Comparison of ENCODE assay signal across 8 cellular contexts in the genomic region with DNA sequence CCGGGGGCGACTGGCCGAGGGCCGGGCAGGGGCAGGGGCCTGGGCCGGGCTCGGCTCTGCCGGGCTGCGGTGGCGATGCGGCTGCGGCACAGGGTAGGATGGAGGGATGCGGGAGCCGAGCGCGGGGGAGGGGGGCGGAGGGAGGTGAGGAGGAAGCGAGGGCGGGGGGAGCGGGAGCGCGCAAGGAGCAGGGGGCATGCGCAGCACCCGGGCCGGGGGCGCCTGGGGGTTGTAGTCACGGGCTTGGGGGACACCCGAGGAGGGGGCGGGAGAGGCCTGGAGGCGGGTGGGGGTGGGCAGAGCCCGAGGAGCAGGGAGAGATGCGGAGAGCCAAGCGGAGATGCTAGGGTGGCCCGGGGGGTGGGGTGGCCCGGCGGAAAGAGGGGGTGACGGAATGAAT. TPM values are rescaled to one million over a fixed set of nuclear protein-coding genes. Genes with fewer than 3 reads are reported as not detected.
DNase-seq lines count a peak whose midpoint lies in the region; ATAC-seq and TF ChIP-seq lines count a peak whose summit lies in the region.

A gene (minus strand): TSS at position 100 of the 400 bp plus-strand sequence. CDS start 242 bp downstream, outside the sequence.

- H3K36me3 ChIP-seq in A673 (ENCODE audit: insufficient read depth, low read length, poor library complexity, severe bottlenecking) (no peaks in the 10 kb centered on the region), left ventricle myocardium inferior (no peaks in the 10 kb centered on the region)

- peaks cover 23% of the 10 kb centered on the region for H3K27me3 ChIP-seq in A673 (replicated peaks; ENCODE audit: insufficient read depth, low read depth, low read length, poor library complexity)
- H3K27me3 ChIP-seq in left ventricle myocardium inferior (ENCODE audit: low read depth), result peaks cover 92% of the 10 kb centered on the region

- POLR2A ChIA-PET in A673 (lab: Charles Lee; ENCODE audit: low non-redundant PET), result no interaction called here

- no peaks in the 10 kb centered on the region for H3K36me3 Mint-ChIP-seq in activated T-helper 2 cell treated with anti-CD3 and anti-CD28 coated beads, Interferon-gamma antibody, Interleukin-2, Interleukin-4, amounts not matched to agents 10 μg/mL and 5 μg/mL and 100 μg/mL, durations not matched to agents 14 hours and 24 hours and 36 hours (ENCODE audit: low read depth)
- peaks cover 4% of the 10 kb centered on the region for H3K36me3 Mint-ChIP-seq in Calu3 (ENCODE audit: insufficient read depth, unreplicated experiment)

- no peak for TF ChIP-seq CTCF in A673 (conservative IDR thresholded peaks at IDR 0.05; ENCODE audit: low read depth, low read length)
- no peak for TF ChIP-seq CTCF in left ventricle myocardium inferior (IDR thresholded peaks at IDR 0.05; ENCODE audit: borderline replicate concordance)
- TF ChIP-seq CTCF in Calu3 (IDR thresholded peaks at IDR 0.05; ENCODE audit: unreplicated experiment), result no peak

- BruUV-seq in A673 (replicated peaks; lab: Mats Ljungman, UMichigan) (no TSS peak), Calu3 (replicated peaks; lab: Mats Ljungman, UMichigan) (no TSS peak)

- no peaks in the 10 kb centered on the region for H3K9me3 Mint-ChIP-seq in activated T-helper 2 cell treated with anti-CD3 and anti-CD28 coated beads, Interferon-gamma antibody, Interleukin-2, Interleukin-4, amounts not matched to agents 10 μg/mL and 5 μg/mL and 100 μg/mL, durations not matched to agents 14 hours and 24 hours and 36 hours
- no peaks in the 10 kb centered on the region for H3K9me3 Mint-ChIP-seq in Calu3 (ENCODE audit: low read depth, unreplicated experiment)

- H3K4me3 ChIP-seq in A673 (ENCODE audit: low read depth, low read length, poor library complexity, severe bottlenecking) (peak within 1 kb of the TSS; percentile 31), left ventricle myocardium inferior (no peak within 1 kb of the TSS)

- H3K4me1 ChIP-seq in A673 (ENCODE audit: insufficient read depth, low read length, poor library complexity, severe bottlenecking) (no peaks in the 10 kb centered on the region), left ventricle myocardium inferior (no peaks in the 10 kb centered on the region)

- H3K27ac ChIP-seq in A673 (ENCODE audit: low read depth, low read length, poor library complexity, severe bottlenecking) (no peak within 1 kb of the TSS), left ventricle myocardium inferior (replicated peaks) (no peak within 1 kb of the TSS)

- no peaks in the 10 kb centered on the region for H3K9me3 ChIP-seq in A673 (ENCODE audit: low read depth, low read length, poor library complexity, severe bottlenecking)
- H3K9me3 ChIP-seq in left ventricle myocardium inferior (replicated peaks), result no peaks in the 10 kb centered on the region

- H3K27me3 Mint-ChIP-seq in activated T-helper 2 cell treated with anti-CD3 and anti-CD28 coated beads, Interferon-gamma antibody, Interleukin-2, Interleukin-4, amounts not matched to agents 10 μg/mL and 5 μg/mL and 100 μg/mL, durations not matched to agents 14 hours and 24 hours and 36 hours (ENCODE audit: low read depth), result peaks cover 50% of the 10 kb centered on the region
- H3K27me3 Mint-ChIP-seq in Calu3 (ENCODE audit: unreplicated experiment), result peaks cover 86% of the 10 kb centered on the region

- no peak for ATAC-seq in left lobe of liver

- H3K27ac Mint-ChIP-seq in activated T-helper 2 cell treated with anti-CD3 and anti-CD28 coated beads, Interferon-gamma antibody, Interleukin-2, Interleukin-4, amounts not matched to agents 10 μg/mL and 5 μg/mL and 100 μg/mL, durations not matched to agents 14 hours and 24 hours and 36 hours, result no peak within 1 kb of the TSS
- no peak within 1 kb of the TSS for H3K27ac Mint-ChIP-seq in Calu3 (ENCODE audit: unreplicated experiment)

- intact Hi-C loops in A673 (cut with micrococcal nuclease; ENCODE audit: unreplicated experiment) (no loop called here), left ventricle myocardium inferior (cut with micrococcal nuclease) (no loop called here), Calu3 (cut with micrococcal nuclease; ENCODE audit: unreplicated experiment) (no loop called here)
- intact Hi-C loops in activated T-helper 2 cell treated with anti-CD3 and anti-CD28 coated beads, Interferon-gamma antibody, Interleukin-2, Interleukin-4, amounts not matched to agents 10 μg/mL and 5 μg/mL and 100 μg/mL, durations not matched to agents 14 hours and 24 hours and 36 hours (cut with micrococcal nuclease), result no loop called here

- CTCF ChIA-PET in A673 (lab: Charles Lee) (no interaction called here), Calu3 (lab: Charles Lee) (no interaction called here)

- peak within 1 kb of the TSS; percentile 60 for H3K4me3 Mint-ChIP-seq in activated T-helper 2 cell treated with anti-CD3 and anti-CD28 coated beads, Interferon-gamma antibody, Interleukin-2, Interleukin-4, amounts not matched to agents 10 μg/mL and 5 μg/mL and 100 μg/mL, durations not matched to agents 14 hours and 24 hours and 36 hours (ENCODE audit: low read depth)
- no peak within 1 kb of the TSS for H3K4me3 Mint-ChIP-seq in Calu3 (ENCODE audit: low read depth, unreplicated experiment)

- peaks cover 3% of the 10 kb centered on the region for H3K4me1 Mint-ChIP-seq in activated T-helper 2 cell treated with anti-CD3 and anti-CD28 coated beads, Interferon-gamma antibody, Interleukin-2, Interleukin-4, amounts not matched to agents 10 μg/mL and 5 μg/mL and 100 μg/mL, durations not matched to agents 14 hours and 24 hours and 36 hours (ENCODE audit: low read depth)
- H3K4me1 Mint-ChIP-seq in Calu3 (ENCODE audit: low read depth, unreplicated experiment), result peaks cover 11% of the 10 kb centered on the region

- peak; percentile 35 for DNase-seq in A673 (ENCODE audit: low spot score)
- DNase-seq in NCI-H1694 treated with DMSO at 0.1 percent for 48 hours (lab: John Stamatoyannopoulos, UW), result peak; percentile 28
- DNase-seq in activated T-helper 2 cell treated with anti-CD3 and anti-CD28 coated beads, Interferon-gamma antibody, Interleukin-2, Interleukin-4, amounts not matched to agents 10 μg/mL and 5 μg/mL and 100 μg/mL, durations not matched to agents 14 hours and 24 hours and 36 hours (ENCODE audit: low spot score), result no peak
- DNase-seq in hypothalamus (lab: John Stamatoyannopoulos, UW), result peak in 39 of 51 donors; percentile 10 to 75 (median 48)
- DNase-seq in stimulated activated CD8-positive, alpha-beta memory T cell treated with anti-CD3 and anti-CD28 coated beads, Interleukin-2, amount 100 ng/mL, for 1 hour (ENCODE audit: low read depth in 2 of 2), result peak; percentile 14 to 30
- DNase-seq in left ventricle myocardium inferior, result no peak
- DNase-seq in left lobe of liver (ENCODE audit: low spot score), result no peak
- no peak for DNase-seq in Calu3

RNA-seq across cellular contexts. Expression of the gene that starts here (rescaled TPM):
- total RNA-seq in A673 (2021), result 0.62 and 1.1 TPM in 2 replicates
- 0.57 and 0.97 TPM in 2 replicates for total RNA-seq in activated T-helper 2 cell treated with anti-CD3 and anti-CD28 coated beads, Interferon-gamma antibody, Interleukin-2, Interleukin-4, amounts not matched to agents 10 μg/mL and 5 μg/mL and 100 μg/mL, durations not matched to agents 14 hours and 24 hours and 36 hours
- 0.77 TPM for total RNA-seq in left ventricle myocardium inferior
- total RNA-seq in left lobe of liver, result 4.2 TPM
- total RNA-seq in Calu3 (2022), result 0.61 and 1.3 TPM in 2 replicates

Comparison
In these comparisons a context has a peak if more than half of its experiments do, and no peak if none do; other contexts are left out.
1. DNase-seq: peak in A673 (single experiment), NCI-H1694 treated with DMSO at 0.1 percent for 48 hours (single experiment), hypothalamus (39 of 51) and stimulated activated CD8-positive, alpha-beta memory T cell treated with anti-CD3 and anti-CD28 coated beads, Interleukin-2, amount 100 ng/mL, for 1 hour (2 of 2); none in activated T-helper 2 cell treated with anti-CD3 and anti-CD28 coated beads, Interferon-gamma antibody, Interleukin-2, Interleukin-4, amounts not matched to agents 10 μg/mL and 5 μg/mL and 100 μg/mL, durations not matched to agents 14 hours and 24 hours and 36 hours (single experiment), left ventricle myocardium inferior (single experiment), left lobe of liver (single experiment) and Calu3 (single experiment).